9 cellular contexts compared by ENCODE assay signal in genomic region chr7:26898917-26899316, GRCh38.
"Had no signal": no experiment of that assay in that cellular context is flagged by ENCODE, and none has a peak within 500 bp of the region (broad histone marks: within the 10 kb centered on the region; RNA-seq: fewer than 3 reads in every experiment).

No MANE protein-coding gene starts in this region.

- H3K4me1 ChIP-seq: parathyroid adenoma, transverse colon had no signal

- H3K9ac ChIP-seq: parathyroid adenoma had no signal

- H3K9me3 ChIP-seq: transverse colon had no signal

- H3K36me3 ChIP-seq: transverse colon had no signal

- H3K27ac ChIP-seq: parathyroid adenoma, transverse colon had no signal

- H3K4me3 ChIP-seq: transverse colon had no signal

- FAIRE-seq: bronchial epithelial cell, islet of Langerhans had no signal

- DNase-seq: activated effector memory CD4-positive, alpha-beta T cell treated with Interleukin-2 at 50 U/mL for 16 hours; activated T-cell treated with anti-CD3 and anti-CD28 coated beads, Interleukin-2, amount 50 U/mL, for 1 hour; T-helper 2 cell; transverse colon had no signal

- ATAC-seq: activated naive CD4-positive, alpha-beta T cell treated with anti-CD3 and anti-CD28 coated beads, Interleukin-2, amount 50 U/mL, for 72 hours; stimulated activated effector memory CD8-positive, alpha-beta T cell treated with anti-CD3 and anti-CD28 coated beads, Interleukin-12 subunit alpha, Interleukin-12 subunit beta, amount 100 ng/mL, for 72 hours had no signal

- H3K79me2 ChIP-seq: parathyroid adenoma had no signal

- H2AFZ ChIP-seq: parathyroid adenoma had no signal
